In the genomic region with DNA sequence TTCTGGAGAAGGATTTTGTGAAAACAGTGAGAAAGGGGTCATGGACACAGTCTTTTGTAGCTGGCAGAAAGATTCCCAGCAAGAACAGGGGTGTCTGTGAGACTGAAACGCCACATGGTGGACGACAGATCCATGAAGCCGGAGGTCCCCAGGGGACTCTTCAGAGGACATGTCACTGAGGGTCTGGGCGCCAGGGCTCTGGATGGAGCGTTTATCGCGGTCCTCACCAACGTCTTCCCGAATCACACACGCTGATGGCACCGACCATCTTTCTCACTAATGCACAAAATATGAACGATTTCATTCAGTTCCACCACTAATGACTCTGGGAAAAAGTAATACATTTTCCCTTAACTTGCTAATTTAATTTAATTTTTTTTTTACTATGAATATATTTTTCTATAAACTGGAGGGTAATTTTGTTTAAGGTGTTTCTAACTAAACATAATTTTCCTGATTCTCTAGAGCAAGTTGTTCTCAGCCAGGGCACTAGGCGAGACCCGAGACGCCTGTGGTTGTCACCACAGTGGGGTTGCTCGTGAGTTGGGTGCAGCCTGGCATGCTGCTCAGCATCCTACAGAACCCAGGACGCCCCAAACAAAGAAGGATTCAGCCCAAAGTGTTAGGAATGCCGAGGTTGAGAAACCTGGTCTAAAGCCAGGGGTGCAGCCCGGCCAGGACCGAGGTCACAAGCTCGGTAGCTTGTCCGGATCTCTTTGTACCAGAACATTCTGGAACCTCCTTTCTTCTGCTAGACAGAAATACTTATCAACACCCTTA, we compare ENCODE assay signal across 21 cellular contexts.
DNase-seq lines count a peak whose midpoint lies in the region; ATAC-seq and TF ChIP-seq lines count a peak whose summit lies in the region.
"Had no signal": no experiment of that assay in that cellular context is flagged by ENCODE, and none has a peak within 500 bp of the region (broad histone marks: within the 10 kb centered on the region; RNA-seq: fewer than 3 reads in every experiment).

No MANE protein-coding gene starts in this region.

- no peaks in the 10 kb centered on the region for H3K27me3 Mint-ChIP-seq in activated T-cell treated with anti-CD3 and anti-CD28 coated beads, Interleukin-2, amount 50 U/mL, for 4 hours (ENCODE audit: low read depth)
- H3K27me3 Mint-ChIP-seq in activated T-cell treated with anti-CD3 and anti-CD28 coated beads, Interleukin-2, amount 50 U/mL, for 72 hours (ENCODE audit: low read depth) = no peaks in the 10 kb centered on the region
- peaks cover 6% of the 10 kb centered on the region for H3K27me3 Mint-ChIP-seq in glutamatergic neuron (ENCODE audit: unreplicated experiment)
- H3K27me3 Mint-ChIP-seq: CD4-positive, alpha-beta T cell had no signal

- H3K4me3 Mint-ChIP-seq in activated T-cell treated with anti-CD3 and anti-CD28 coated beads, Interleukin-2, amount 50 U/mL, for 4 hours = no peak overlapping the region
- H3K4me3 Mint-ChIP-seq in activated T-cell treated with anti-CD3 and anti-CD28 coated beads, Interleukin-2, amount 50 U/mL, for 72 hours = no peak overlapping the region
- H3K4me3 Mint-ChIP-seq in glutamatergic neuron (ENCODE audit: unreplicated experiment) = no peak overlapping the region
- H3K4me3 Mint-ChIP-seq: CD4-positive, alpha-beta T cell; IgD-negative memory B cell had no signal

- intact Hi-C loops in lower lobe of right lung (cut with DNase I) = no loop called here
- intact Hi-C loops in spleen (cut with DNase I; ENCODE audit: low total_unique reads) = no loop called here

- no peak overlapping the region for H2BK12ac ChIP-seq in neuronal stem cell (ENCODE audit: low read length)

- WGBS in spleen, 5 donors = 81 to 93% (median 89%) methylated on average over 22 of the region's 22 CpGs
- WGBS in neuronal stem cell (ENCODE audit: extremely low coverage in 2 of 2, insufficient read length in 2 of 2, insufficient replicate concordance in 1 of 2), 2 donors = no CpG with 5 or more reads among the region's 22 CpGs

- H3K27me3 ChIP-seq in lower lobe of right lung (ENCODE audit: low read depth) (peaks cover 8% of the 10 kb centered on the region), spleen (replicated peaks in 1 of 7) (peaks cover 0 to 6% (median 0%) of the 10 kb centered on the region in 7 donors), neuronal stem cell (ENCODE audit: control insufficient read depth in 3 of 3, insufficient read depth in 3 of 3, low read depth in 1 of 3, low read length in 3 of 3) (peaks cover 0 to 3% (median 0%) of the 10 kb centered on the region in 3 experiments)

- no peak overlapping the region for H3K14ac ChIP-seq in neuronal stem cell (ENCODE audit: low read length)

- no peak overlapping the region for H2BK120ac ChIP-seq in neuronal stem cell (ENCODE audit: low read depth, low read length)

- H3K36me3 ChIP-seq in lower lobe of right lung = no peaks in the 10 kb centered on the region
- H3K36me3 ChIP-seq in spleen = no peaks in the 10 kb centered on the region
- peaks cover 0 to 1% of the 10 kb centered on the region in 2 donors for H3K36me3 ChIP-seq in neuronal stem cell (replicated peaks in 1 of 2; ENCODE audit: control insufficient read depth in 2 of 2, insufficient read depth in 2 of 2, low read length in 2 of 2)
- H3K36me3 ChIP-seq: BE2C had no signal

- no peak overlapping the region for H2AFZ ChIP-seq in neuronal stem cell (ENCODE audit: low read length)
- H2AFZ ChIP-seq: GM23248 had no signal

- TF ChIP-seq CTCF in lower lobe of right lung (IDR thresholded peaks at IDR 0.05) (no peak), spleen (IDR thresholded peaks at IDR 0.05 in 8 of 11, conservative IDR thresholded peaks at IDR 0.05 in 3 of 11) (no peak), glutamatergic neuron (IDR thresholded peaks at IDR 0.05; ENCODE audit: partially characterized antibody, unreplicated experiment) (no peak)

- no peak for ATAC-seq in activated T-cell treated with anti-CD3 and anti-CD28 coated beads, Interleukin-2, amount 50 U/mL, for 4 hours
- no peak for ATAC-seq in activated T-cell treated with anti-CD3 and anti-CD28 coated beads, Interleukin-2, amount 50 U/mL, for 72 hours (replicated peaks in 1 of 2)
- ATAC-seq in lower lobe of right lung (no peak), GM18511 (IDR thresholded peaks at IDR 0.05; ENCODE audit: unreplicated experiment) (no peak)
- ATAC-seq: PC-3 had no signal

- H3K79me1 ChIP-seq in neuronal stem cell (ENCODE audit: low read depth, low read length) = peaks cover 2% of the 10 kb centered on the region

- no peak overlapping the region for H3K27ac ChIP-seq in lower lobe of right lung
- H3K27ac ChIP-seq in spleen = no peak overlapping the region
- H3K27ac ChIP-seq in neuronal stem cell (replicated peaks; ENCODE audit: low read length) = no peak overlapping the region
- H3K27ac ChIP-seq: GM23248 had no signal

- H3K4me2 ChIP-seq in neuronal stem cell (ENCODE audit: insufficient read depth, low read length, poor library complexity, severe bottlenecking) = no peak overlapping the region

- H3K9me3 ChIP-seq in lower lobe of right lung = no peaks in the 10 kb centered on the region
- no peaks in the 10 kb centered on the region for H3K9me3 ChIP-seq in spleen
- H3K9me3 ChIP-seq in neuronal stem cell (replicated peaks in 1 of 2; ENCODE audit: control insufficient read depth in 2 of 2, insufficient read depth in 1 of 2, low read depth in 1 of 2, low read length in 2 of 2) = peaks cover 0 to 2% of the 10 kb centered on the region in 2 donors
- H3K9me3 ChIP-seq: BE2C had no signal

- no peak overlapping the region for H2BK5ac ChIP-seq in neuronal stem cell (ENCODE audit: low read length)

- H3K27ac Mint-ChIP-seq in activated T-cell treated with anti-CD3 and anti-CD28 coated beads, Interleukin-2, amount 50 U/mL, for 72 hours = no peak overlapping the region
- H3K27ac Mint-ChIP-seq in glutamatergic neuron (ENCODE audit: unreplicated experiment) = no peak overlapping the region
- H3K27ac Mint-ChIP-seq: CD4-positive, alpha-beta T cell had no signal

- no peaks in the 10 kb centered on the region for H3K4me1 Mint-ChIP-seq in activated T-cell treated with anti-CD3 and anti-CD28 coated beads, Interleukin-2, amount 50 U/mL, for 4 hours (ENCODE audit: low read depth)
- H3K4me1 Mint-ChIP-seq in activated T-cell treated with anti-CD3 and anti-CD28 coated beads, Interleukin-2, amount 50 U/mL, for 72 hours (ENCODE audit: low read depth) = no peaks in the 10 kb centered on the region
- H3K4me1 Mint-ChIP-seq in glutamatergic neuron (ENCODE audit: low read depth, unreplicated experiment) = peaks cover 3% of the 10 kb centered on the region
- H3K4me1 Mint-ChIP-seq: IgD-negative memory B cell had no signal

- DNase-seq in activated T-cell treated with anti-CD3 and anti-CD28 coated beads, Interleukin-2, amount 50 U/mL, for 4 hours = peak; percentile 1
- no peak for DNase-seq in activated T-cell treated with anti-CD3 and anti-CD28 coated beads, Interleukin-2, amount 50 U/mL, for 72 hours
- peak; percentile 18 for DNase-seq in lower lobe of right lung
- DNase-seq in spleen = peak; percentile 50
- no peak for DNase-seq in neuronal stem cell (ENCODE audit: low spot score)
- DNase-seq in 8988T = no peak
- DNase-seq in glutamatergic neuron = no peak
- DNase-seq: BE2C; CD4-positive, alpha-beta T cell; GF-D8; GM23248; HCEC 1CT; Karpas-422; NCI-H1417 treated with DMSO at 0.1 percent for 48 hours; NCI-H187 treated with DMSO at 0.1 percent for 48 hours; NCI-H345; NCI-H526; PC-3; RPMI8226 had no signal

- no peaks in the 10 kb centered on the region for H3K36me3 Mint-ChIP-seq in activated T-cell treated with anti-CD3 and anti-CD28 coated beads, Interleukin-2, amount 50 U/mL, for 4 hours (ENCODE audit: insufficient read depth)
- no peaks in the 10 kb centered on the region for H3K36me3 Mint-ChIP-seq in activated T-cell treated with anti-CD3 and anti-CD28 coated beads, Interleukin-2, amount 50 U/mL, for 72 hours (ENCODE audit: insufficient read depth in 2 of 2)
- H3K36me3 Mint-ChIP-seq in glutamatergic neuron (ENCODE audit: unreplicated experiment) = no peaks in the 10 kb centered on the region
- H3K36me3 Mint-ChIP-seq: IgD-negative memory B cell had no signal

- H3K9me3 Mint-ChIP-seq in activated T-cell treated with anti-CD3 and anti-CD28 coated beads, Interleukin-2, amount 50 U/mL, for 4 hours = no peaks in the 10 kb centered on the region
- H3K9me3 Mint-ChIP-seq in activated T-cell treated with anti-CD3 and anti-CD28 coated beads, Interleukin-2, amount 50 U/mL, for 72 hours = no peaks in the 10 kb centered on the region
- no peaks in the 10 kb centered on the region for H3K9me3 Mint-ChIP-seq in glutamatergic neuron (ENCODE audit: unreplicated experiment)
- H3K9me3 Mint-ChIP-seq: CD4-positive, alpha-beta T cell; IgD-negative memory B cell had no signal

- no peak overlapping the region for H4K91ac ChIP-seq in neuronal stem cell (ENCODE audit: low read depth, low read length, poor library complexity)

- no peak overlapping the region for H3K4me3 ChIP-seq in lower lobe of right lung
- no peak overlapping the region for H3K4me3 ChIP-seq in spleen
- no peak overlapping the region for H3K4me3 ChIP-seq in neuronal stem cell (ENCODE audit: low read length in 2 of 2)
- H3K4me3 ChIP-seq: GM23248 had no signal

- H3K4me1 ChIP-seq in lower lobe of right lung = no peaks in the 10 kb centered on the region
- H3K4me1 ChIP-seq in spleen = no peaks in the 10 kb centered on the region
- H3K4me1 ChIP-seq in neuronal stem cell (ENCODE audit: control insufficient read depth in 2 of 2, insufficient read depth in 1 of 2, low read depth in 1 of 2, low read length in 2 of 2) = peaks cover 0 to 9% of the 10 kb centered on the region in 2 donors
- H3K4me1 ChIP-seq: BE2C had no signal

- H3K23ac ChIP-seq in neuronal stem cell (ENCODE audit: low read depth, low read length, poor library complexity) = no peak overlapping the region

- H2BK15ac ChIP-seq in neuronal stem cell (ENCODE audit: low read length) = no peak overlapping the region

- H3K9ac ChIP-seq in neuronal stem cell (ENCODE audit: low read depth, low read length, poor library complexity) = no peak overlapping the region
- H3K9ac ChIP-seq: GM23248 had no signal

- no peak overlapping the region for H3K4ac ChIP-seq in neuronal stem cell (ENCODE audit: low read length)

- H3K18ac ChIP-seq in neuronal stem cell (ENCODE audit: low read length) = no peak overlapping the region

- no peak overlapping the region for H2AK5ac ChIP-seq in neuronal stem cell (ENCODE audit: low read depth, low read length)

- H4K8ac ChIP-seq in neuronal stem cell (ENCODE audit: low read depth, low read length) = no peak overlapping the region

- TF ChIP-seq POLR2A in spleen (IDR thresholded peaks at IDR 0.05) = no peak

Comparison
In these comparisons a context has a peak if more than half of its experiments do, and no peak if none do; other contexts are left out.
1. DNase-seq: peak in activated T-cell treated with anti-CD3 and anti-CD28 coated beads, Interleukin-2, amount 50 U/mL, for 4 hours (single experiment), lower lobe of right lung (single experiment) and spleen (single experiment); none in activated T-cell treated with anti-CD3 and anti-CD28 coated beads, Interleukin-2, amount 50 U/mL, for 72 hours (0 of 2), neuronal stem cell (single experiment), 8988T (single experiment) and glutamatergic neuron (single experiment).